14 cellular contexts compared by ENCODE assay signal in the genomic region with DNA sequence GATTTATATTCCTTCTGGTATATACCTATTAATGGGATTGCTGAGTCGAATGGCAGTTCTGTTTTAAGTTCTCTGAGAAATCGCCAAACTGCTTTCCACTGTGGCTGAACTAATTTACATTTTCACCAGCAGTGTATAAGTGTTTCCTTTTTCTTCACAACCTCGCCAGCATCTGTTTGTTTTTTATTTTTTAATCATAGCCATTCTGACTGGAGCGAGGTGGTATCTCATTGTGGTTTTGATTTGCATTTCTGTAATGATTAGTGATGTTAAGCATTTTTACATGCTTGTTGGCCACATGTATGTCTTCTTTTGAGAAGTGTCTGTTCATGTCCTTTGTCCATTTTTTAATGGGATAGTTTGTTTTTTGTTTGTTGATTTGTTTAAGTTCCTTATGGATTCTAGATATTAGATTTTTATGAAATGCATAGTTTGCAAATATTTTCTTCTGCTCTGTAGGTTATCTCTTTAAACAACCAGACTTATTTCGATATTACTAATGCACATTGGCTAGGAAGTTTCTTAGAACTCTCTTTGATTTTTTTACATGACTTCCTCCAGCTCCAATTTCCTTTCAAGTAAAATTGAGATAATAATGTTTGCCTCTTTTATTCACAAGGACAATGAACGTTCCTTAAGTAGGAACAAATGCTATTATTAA. TPM values are rescaled to one million over a fixed set of nuclear protein-coding genes. Genes with fewer than 3 reads are reported as not detected.
DNase-seq lines count a peak whose midpoint lies in the region; ATAC-seq lines count a peak whose summit lies in the region.
"Had no signal": no experiment of that assay in that cellular context is flagged by ENCODE, and none has a peak within 500 bp of the region (broad histone marks: within the 10 kb centered on the region; RNA-seq: fewer than 3 reads in every experiment).

No MANE protein-coding gene starts in this region.

- ATAC-seq in GM18508 (IDR thresholded peaks at IDR 0.05; ENCODE audit: insufficient read depth, unreplicated experiment) = peak; percentile 65
- ATAC-seq in GM19438 (IDR thresholded peaks at IDR 0.05; ENCODE audit: low read depth, unreplicated experiment) = peak; percentile 72
- ATAC-seq in HG02852 (IDR thresholded peaks at IDR 0.05; ENCODE audit: unreplicated experiment) = peak; percentile 91
- ATAC-seq in HG03565 (IDR thresholded peaks at IDR 0.05; ENCODE audit: unreplicated experiment) = peak; percentile 42
- ATAC-seq in GM21367 (IDR thresholded peaks at IDR 0.05; ENCODE audit: unreplicated experiment) = no peak
- ATAC-seq: activated CD4-positive, CD25-positive, alpha-beta regulatory T cell treated with anti-CD3 and anti-CD28 coated beads, Interleukin-2, amount 50 U/mL, for 24 hours; heart left ventricle had no signal

- intact Hi-C loops in cardiac septum (cut with DNase I) = no loop called here

- DNase-seq in NCI-H524 treated with DMSO at 0.1 percent for 48 hours (lab: John Stamatoyannopoulos, UW) (no peak), midbrain (lab: John Stamatoyannopoulos, UW) (no peak), cardiac septum (ENCODE audit: low spot score) (no peak)
- DNase-seq: heart left ventricle, NCI-H187 treated with DMSO at 0.1 percent for 48 hours, sigmoid colon had no signal

RNA-seq across cellular contexts. Expression of a gene that starts 12.2 kb away (rescaled TPM):
- total RNA-seq in cardiac septum = 0.30 TPM
- total RNA-seq: cardiac muscle cell, endothelial cell of umbilical vein had no signal

RNA-seq across cellular contexts. Expression of a gene that starts 31.6 kb away (rescaled TPM):
- 3.1 TPM for total RNA-seq in cardiac septum
- total RNA-seq: cardiac muscle cell, endothelial cell of umbilical vein had no signal
